8 cellular contexts compared by ENCODE assay signal in the genomic region with DNA sequence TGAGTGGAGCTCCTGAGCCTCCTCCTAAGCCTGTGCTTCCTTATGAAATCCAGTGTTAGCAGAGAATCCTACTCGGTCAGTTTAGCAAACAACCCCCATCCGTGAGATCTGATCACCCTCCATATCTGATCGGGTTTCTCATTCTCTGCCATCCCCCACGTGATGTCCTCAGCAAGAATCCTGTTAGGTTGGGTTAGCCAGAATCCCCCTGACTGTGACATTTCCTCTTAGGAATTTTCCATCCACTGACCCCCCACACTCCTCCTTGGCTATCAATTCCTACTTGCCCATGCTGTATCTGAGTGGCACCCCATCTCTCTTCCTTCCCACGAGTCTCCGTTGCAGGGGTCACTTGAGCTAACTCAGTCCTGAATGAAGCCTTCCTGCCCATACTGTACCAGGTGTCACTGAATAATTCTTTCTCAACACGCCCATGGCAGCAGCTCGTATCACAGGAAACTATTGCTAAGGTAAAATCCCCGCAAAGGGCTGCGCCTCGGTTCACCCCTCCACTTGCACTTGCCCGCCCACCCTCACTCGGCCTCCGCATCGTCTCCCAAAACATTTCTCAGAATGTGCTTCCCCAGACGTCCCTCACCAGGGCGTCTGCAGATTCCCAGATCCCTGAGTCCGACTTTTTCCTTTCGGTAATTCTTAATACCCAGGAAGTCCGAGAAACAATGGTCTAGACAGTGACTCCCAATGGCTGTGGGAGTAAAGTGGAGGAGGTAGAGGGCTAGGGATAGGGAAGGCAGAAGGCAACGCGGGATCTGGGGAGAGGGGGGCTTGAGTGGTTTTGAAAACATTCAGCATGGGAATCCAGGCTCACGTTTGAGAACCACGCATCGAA. TPM values are rescaled to one million over a fixed set of nuclear protein-coding genes. Genes with fewer than 3 reads are reported as not detected.
DNase-seq lines count a peak whose midpoint lies in the region; ATAC-seq and TF ChIP-seq lines count a peak whose summit lies in the region.

No MANE protein-coding gene starts in this region.

- ATAC-seq in SK-N-SH treated with all-trans-retinoic acid at 6 μM for 48 hours = no peak
- no peak for ATAC-seq in activated naive CD4-positive, alpha-beta T cell treated with anti-CD3 and anti-CD28 coated beads, Interleukin-2, amount 50 U/mL, for 72 hours

- peaks cover 61% of the 10 kb centered on the region for H3F3A ChIP-seq in SK-N-SH (replicated peaks; ENCODE audit: insufficient read depth)

- no peaks in the 10 kb centered on the region for H3K9me2 ChIP-seq in SK-N-SH

- H3K4me1 ChIP-seq in SK-N-SH (ENCODE audit: control insufficient read depth in 1 of 2, insufficient read depth in 2 of 2, low read depth in 1 of 2, low read length in 1 of 2) (peaks cover 14 to 62% of the 10 kb centered on the region in 2 experiments), mucosa of rectum (ENCODE audit: control insufficient read depth in 2 of 2, insufficient read depth in 2 of 2, low read length in 2 of 2) (peaks cover 19 to 20% of the 10 kb centered on the region in 2 donors), urinary bladder (ENCODE audit: insufficient read depth) (peaks cover 2% of the 10 kb centered on the region)

- no peak overlapping the region for H3K4me3 ChIP-seq in SK-N-SH (ENCODE audit: low read depth in 2 of 2, low read length in 1 of 2)
- peak overlapping the region in 1 of 2 donors; percentile 8 for H3K4me3 ChIP-seq in mucosa of rectum (ENCODE audit: low read length in 2 of 2)
- H3K4me3 ChIP-seq in urinary bladder (ENCODE audit: low read depth, low read length) = no peak overlapping the region

- WGBS in SK-N-SH (ENCODE audit: low lambda C conversion rate) = 87% methylated on average over 25 of the region's 25 CpGs
- 49% methylated on average over 25 of the region's 25 CpGs for WGBS in urinary bladder

- H4K20me1 ChIP-seq in SK-N-SH (ENCODE audit: insufficient read depth) = no peaks in the 10 kb centered on the region

- POLR2A ChIA-PET in SK-N-SH (lab: Yijun Ruan, JAX) = no interaction called here

- H3K4me3 Mint-ChIP-seq in endothelial cell (ENCODE audit: unreplicated experiment) = peak overlapping the region; percentile 62

- TF ChIP-seq CTCF in SK-N-SH (IDR thresholded peaks at IDR 0.05) (no peak), endothelial cell (IDR thresholded peaks at IDR 0.05; ENCODE audit: unreplicated experiment) (no peak)

- no peaks in the 10 kb centered on the region for H3K36me3 Mint-ChIP-seq in endothelial cell (ENCODE audit: low read depth, unreplicated experiment)
- peaks cover 8 to 20% of the 10 kb centered on the region in 2 donors for H3K36me3 Mint-ChIP-seq in activated naive CD4-positive, alpha-beta T cell treated with anti-CD3 and anti-CD28 coated beads, Interleukin-2, amount 50 U/mL, for 72 hours

- H3K4me2 ChIP-seq in SK-N-SH = peak overlapping the region; percentile 66

- H3K9me3 Mint-ChIP-seq in endothelial cell (ENCODE audit: unreplicated experiment) = no peaks in the 10 kb centered on the region
- no peaks in the 10 kb centered on the region for H3K9me3 Mint-ChIP-seq in activated naive CD4-positive, alpha-beta T cell treated with anti-CD3 and anti-CD28 coated beads, Interleukin-2, amount 50 U/mL, for 72 hours

- H3K9me3 ChIP-seq in SK-N-SH (no peaks in the 10 kb centered on the region), mucosa of rectum (ENCODE audit: control insufficient read depth in 2 of 2, low read length in 2 of 2) (no peaks in the 10 kb centered on the region)

- peak overlapping the region; percentile 92 to 100 for H3K27ac ChIP-seq in SK-N-SH (ENCODE audit: low read depth in 2 of 2, low read length in 1 of 2)
- H3K27ac ChIP-seq in mucosa of rectum (ENCODE audit: low read depth in 2 of 2, low read length in 2 of 2) = peak overlapping the region; percentile 85 to 91
- H3K27ac ChIP-seq in urinary bladder (ENCODE audit: low read depth) = peak overlapping the region; percentile 90

- no peak overlapping the region for H2AFZ ChIP-seq in SK-N-SH (ENCODE audit: low read depth)

- H3K27ac Mint-ChIP-seq in endothelial cell (ENCODE audit: unreplicated experiment) = peak overlapping the region; percentile 98
- H3K27ac Mint-ChIP-seq in activated naive CD4-positive, alpha-beta T cell treated with anti-CD3 and anti-CD28 coated beads, Interleukin-2, amount 50 U/mL, for 72 hours = peak overlapping the region in 1 of 2 donors; percentile 5

- H3K36me3 ChIP-seq in SK-N-SH (replicated peaks in 1 of 2; ENCODE audit: control insufficient read depth in 1 of 2, insufficient read depth in 2 of 2, low read length in 1 of 2) = peaks cover 0 to 20% of the 10 kb centered on the region in 2 experiments
- H3K36me3 ChIP-seq in mucosa of rectum (ENCODE audit: control insufficient read depth in 2 of 2, insufficient read depth in 2 of 2, low read length in 2 of 2) = no peaks in the 10 kb centered on the region
- no peaks in the 10 kb centered on the region for H3K36me3 ChIP-seq in urinary bladder (ENCODE audit: insufficient read depth)

- H3K27me3 ChIP-seq in SK-N-SH (ENCODE audit: insufficient read depth) = no peaks in the 10 kb centered on the region
- no peaks in the 10 kb centered on the region for H3K27me3 ChIP-seq in mucosa of rectum (ENCODE audit: control insufficient read depth in 2 of 2, insufficient read depth in 2 of 2, low read length in 2 of 2)

- CTCF ChIA-PET in SK-N-SH (lab: Yijun Ruan, JAX) = interaction anchor here (0.6 kb wide), 1 partner anchor 63 kb away, joined by 3 read pairs; no protein-coding TSS in a partner anchor

- peaks cover 10% of the 10 kb centered on the region for H3K27me3 Mint-ChIP-seq in endothelial cell (ENCODE audit: unreplicated experiment)

- H3K9ac ChIP-seq in SK-N-SH (peak overlapping the region; percentile 94), mucosa of rectum (ENCODE audit: low read depth in 1 of 2, low read length in 2 of 2) (peak overlapping the region in 1 of 2 donors; percentile 15)

- H3K4me1 Mint-ChIP-seq in endothelial cell (ENCODE audit: unreplicated experiment) = peaks cover 40% of the 10 kb centered on the region

- TF ChIP-seq RAD21 in SK-N-SH (IDR thresholded peaks at IDR 0.05; ENCODE audit: low read length) = no peak

- DNase-seq in SK-N-SH (no peak), endothelial cell (ENCODE audit: low spot score) (peak; percentile 18), amniotic stem cell (lab: John Stamatoyannopoulos, UW) (no peak), SHP77 treated with DMSO at 0.1 percent for 48 hours (lab: John Stamatoyannopoulos, UW) (no peak)
- DNase-seq in activated naive CD4-positive, alpha-beta T cell treated with anti-CD3 and anti-CD28 coated beads, Interleukin-2, amount 50 U/mL, for 72 hours (ENCODE audit: low spot score in 2 of 2) = no peak

- H3K79me2 ChIP-seq in SK-N-SH (ENCODE audit: insufficient read depth) = peaks cover 73% of the 10 kb centered on the region

- no peak for TF ChIP-seq EP300 in SK-N-SH (IDR thresholded peaks at IDR 0.05; ENCODE audit: borderline replicate concordance in 1 of 2, low read depth in 1 of 2, low read length in 1 of 2)

TF ChIP-seq in SK-N-SH, 30 proteins besides CTCF, POLR2A, EP300 and RAD21:
- TF ChIP-seq TAF1 (IDR thresholded peaks at IDR 0.05; ENCODE audit: borderline replicate concordance, low read depth, low read length) = no peak
- TF ChIP-seq, protein P1, sequence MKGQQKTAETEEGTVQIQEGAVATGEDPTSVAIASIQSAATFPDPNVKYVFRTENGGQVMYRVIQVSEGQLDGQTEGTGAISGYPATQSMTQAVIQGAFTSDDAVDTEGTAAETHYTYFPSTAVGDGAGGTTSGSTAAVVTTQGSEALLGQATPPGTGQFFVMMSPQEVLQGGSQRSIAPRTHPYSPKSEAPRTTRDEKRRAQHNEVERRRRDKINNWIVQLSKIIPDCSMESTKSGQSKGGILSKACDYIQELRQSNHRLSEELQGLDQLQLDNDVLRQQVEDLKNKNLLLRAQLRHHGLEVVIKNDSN (IDR thresholded peaks at IDR 0.05; ENCODE audit: borderline replicate concordance, low read depth) = 0 out of 2 replicates have a peak, but pooled peaks have one; percentile 39
TF ChIP-seq in SK-N-SH: peak in this region for 1.

TF ChIP-seq in SK-N-SH treated with all-trans-retinoic acid at 6 μM for 48 hours, 23 proteins besides CTCF, POLR2A, EP300 and RAD21:
- TF ChIP-seq BACH2 (CRISPR knock-in tag; IDR thresholded peaks at IDR 0.05; ENCODE audit: borderline replicate concordance) = no peak
- no peak for TF ChIP-seq ZNF8 (CRISPR knock-in tag; IDR thresholded peaks at IDR 0.05)
- no peak for TF ChIP-seq TOX (CRISPR knock-in tag; IDR thresholded peaks at IDR 0.05; ENCODE audit: borderline replicate concordance)
- no peak for TF ChIP-seq TCF4 (CRISPR knock-in tag; IDR thresholded peaks at IDR 0.05; ENCODE audit: borderline replicate concordance)
- TF ChIP-seq ESRRG (CRISPR knock-in tag; IDR thresholded peaks at IDR 0.05) = no peak
- no peak for TF ChIP-seq SNAI2 (CRISPR knock-in tag; IDR thresholded peaks at IDR 0.05)
- TF ChIP-seq PPARA (CRISPR knock-in tag; IDR thresholded peaks at IDR 0.05; ENCODE audit: borderline replicate concordance) = no peak
- no peak for TF ChIP-seq ZC3H10 (CRISPR knock-in tag; IDR thresholded peaks at IDR 0.05)

RNA-seq across cellular contexts. Expression of a gene that starts 44.0 kb away (rescaled TPM):
- polyA plus RNA-seq in SK-N-SH (2012; rRNA removed) (103 and 134 TPM in 2 replicates), urinary bladder (61.3 TPM)
- 116 and 117 TPM in 2 replicates for polyA plus RNA-seq in SK-N-SH (2012; cell fraction: cytosol; rRNA removed)
- polyA plus RNA-seq in SK-N-SH (2012; cell fraction: nucleus; rRNA removed) = 121 and 175 TPM in 2 replicates
- total RNA-seq in endothelial cell (ENCODE audit: unreplicated experiment) (12.4 TPM), urinary bladder (99.1 TPM)
- 10 to 100 TPM; 55.4 to 65.6 TPM for total RNA-seq in activated naive CD4-positive, alpha-beta T cell treated with anti-CD3 and anti-CD28 coated beads, Interleukin-2, amount 50 U/mL, for 72 hours

RNA-seq across cellular contexts. Expression of a gene that starts 58.2 kb away (rescaled TPM):
- 9.8 and 11.3 TPM in 2 replicates for polyA plus RNA-seq in SK-N-SH (2012; rRNA removed)
- 14.8 and 16.8 TPM in 2 replicates for polyA plus RNA-seq in SK-N-SH (2012; cell fraction: cytosol; rRNA removed)
- polyA plus RNA-seq in SK-N-SH (2012; cell fraction: nucleus; rRNA removed) = 3.9 and 8.0 TPM in 2 replicates
- total RNA-seq in endothelial cell (ENCODE audit: unreplicated experiment) = 3.5 TPM
- total RNA-seq in urinary bladder = 23.6 TPM
- polyA plus RNA-seq in urinary bladder = 0.48 TPM
- total RNA-seq in activated naive CD4-positive, alpha-beta T cell treated with anti-CD3 and anti-CD28 coated beads, Interleukin-2, amount 50 U/mL, for 72 hours = 10 to 100 TPM; 61.3 to 85.1 TPM
